ENCODE assay signal across 17 cellular contexts in genomic region chr3:173502983-173503568, GRCh38.
A peak's percentile ranks its signal among the peaks of the same experiment; 100 is the strongest.
DNase-seq lines count a peak whose midpoint lies in the region; ATAC-seq and TF ChIP-seq lines count a peak whose summit lies in the region.
"Had no signal": no experiment of that assay in that cellular context is flagged by ENCODE, and none has a peak within 500 bp of the region (broad histone marks: within the 10 kb centered on the region; RNA-seq: fewer than 3 reads in every experiment).

No MANE protein-coding gene starts in this region.

- no peaks in the 10 kb centered on the region for H3K27me3 Mint-ChIP-seq in CD8-positive, alpha-beta memory T cell
- H3K27me3 Mint-ChIP-seq: stimulated activated naive CD8-positive, alpha-beta T cell treated with anti-CD3 and anti-CD28 coated beads, Interleukin-15, Interleukin-2, amounts not matched to agents 100 ng/mL and 50 ng/mL, for 24 hours had no signal

- H4K20me1 ChIP-seq in fibroblast of lung (ENCODE audit: control insufficient read depth, extremely low read depth, insufficient read depth, low read length): no peaks in the 10 kb centered on the region

- H3K9ac ChIP-seq in fibroblast of lung (ENCODE audit: insufficient read depth, low read length): no peak overlapping the region
- H3K9ac ChIP-seq: KMS-11, neural progenitor cell had no signal

- H3K9me3 Mint-ChIP-seq in CD8-positive, alpha-beta memory T cell: peaks cover 0 to 12% (median 0%) of the 10 kb centered on the region in 5 donors
- H3K9me3 Mint-ChIP-seq: stimulated activated naive CD8-positive, alpha-beta T cell treated with anti-CD3 and anti-CD28 coated beads, Interleukin-15, Interleukin-2, amounts not matched to agents 100 ng/mL and 50 ng/mL, for 24 hours; T-helper 2 cell treated with Interferon-gamma antibody and Interleukin-4, amounts not matched to agents 5 μg/mL and 100 μg/mL, for 36 hours had no signal

- no peak for ATAC-seq in lower lobe of right lung

- no peaks in the 10 kb centered on the region for H3K36me3 Mint-ChIP-seq in CD8-positive, alpha-beta memory T cell
- H3K36me3 Mint-ChIP-seq: neural progenitor cell had no signal

- no peaks in the 10 kb centered on the region for H3K4me1 Mint-ChIP-seq in CD8-positive, alpha-beta memory T cell
- H3K4me1 Mint-ChIP-seq: neural progenitor cell had no signal

- H2AFZ ChIP-seq in fibroblast of lung (ENCODE audit: low read length): no peak overlapping the region
- H2AFZ ChIP-seq: neural progenitor cell had no signal

- no peaks in the 10 kb centered on the region for H3K4me1 ChIP-seq in fibroblast of lung (ENCODE audit: control insufficient read depth, extremely low read depth, insufficient read depth, low read length)
- no peaks in the 10 kb centered on the region for H3K4me1 ChIP-seq in CD8-positive, alpha-beta memory T cell (ENCODE audit: insufficient read depth, low read length)
- no peaks in the 10 kb centered on the region for H3K4me1 ChIP-seq in lower lobe of right lung
- H3K4me1 ChIP-seq: neural progenitor cell had no signal

- H3K9me3 ChIP-seq in fibroblast of lung (ENCODE audit: control insufficient read depth, insufficient read depth, low read depth, low read length) (no peaks in the 10 kb centered on the region), lower lobe of right lung (no peaks in the 10 kb centered on the region)
- H3K9me3 ChIP-seq in CD8-positive, alpha-beta memory T cell (ENCODE audit: low read length): no peaks in the 10 kb centered on the region

- POLR2A ChIA-PET in CD8-positive, alpha-beta memory T cell (lab: Charles Lee): no interaction called here

- H3K27me3 ChIP-seq in fibroblast of lung (ENCODE audit: control insufficient read depth, insufficient read depth, low read length): no peaks in the 10 kb centered on the region
- no peaks in the 10 kb centered on the region for H3K27me3 ChIP-seq in CD8-positive, alpha-beta memory T cell (ENCODE audit: insufficient read depth, low read length, poor library complexity, severe bottlenecking)
- no peaks in the 10 kb centered on the region for H3K27me3 ChIP-seq in lower lobe of right lung (ENCODE audit: low read depth)
- H3K27me3 ChIP-seq: neural progenitor cell had no signal

- CTCF ChIA-PET in CD8-positive, alpha-beta memory T cell (lab: Charles Lee): no interaction called here

- no peak for TF ChIP-seq CTCF in AG09309 (IDR thresholded peaks at IDR 0.05; ENCODE audit: control insufficient read depth, insufficient read depth, low read depth, low read length, missing control alignments)
- no peak for TF ChIP-seq CTCF in fibroblast of lung (conservative IDR thresholded peaks at IDR 0.05 in 1 of 2, IDR thresholded peaks at IDR 0.05 in 1 of 2; ENCODE audit: low read depth in 1 of 2, low read length in 2 of 2)
- no peak for TF ChIP-seq CTCF in lower lobe of right lung (IDR thresholded peaks at IDR 0.05)

- H3K4me3 ChIP-seq in AG09309 (ENCODE audit: control insufficient read depth, low read depth, low read length) (no peak overlapping the region), fibroblast of lung (replicated peaks in 1 of 4; ENCODE audit: control extremely low read depth in 1 of 4, insufficient read depth in 1 of 4, low read depth in 3 of 4, low read length in 4 of 4) (no peak overlapping the region), lower lobe of right lung (no peak overlapping the region)
- H3K4me3 ChIP-seq in CD8-positive, alpha-beta memory T cell (ENCODE audit: low read length): no peak overlapping the region
- H3K4me3 ChIP-seq: neural progenitor cell had no signal

- intact Hi-C loops in lower lobe of right lung (cut with DNase I): no loop called here

- H3K36me3 ChIP-seq in fibroblast of lung (ENCODE audit: control insufficient read depth, insufficient read depth, low read length): no peaks in the 10 kb centered on the region
- no peaks in the 10 kb centered on the region for H3K36me3 ChIP-seq in CD8-positive, alpha-beta memory T cell (ENCODE audit: insufficient read depth, low read length)
- H3K36me3 ChIP-seq in lower lobe of right lung: no peaks in the 10 kb centered on the region
- H3K36me3 ChIP-seq: neural progenitor cell had no signal

- no peak overlapping the region for H3K4me3 Mint-ChIP-seq in CD8-positive, alpha-beta memory T cell
- H3K4me3 Mint-ChIP-seq: neural progenitor cell; stimulated activated naive CD8-positive, alpha-beta T cell treated with anti-CD3 and anti-CD28 coated beads, Interleukin-15, Interleukin-2, amounts not matched to agents 100 ng/mL and 50 ng/mL, for 24 hours; T-helper 2 cell treated with Interferon-gamma antibody and Interleukin-4, amounts not matched to agents 5 μg/mL and 100 μg/mL, for 36 hours had no signal

- H3K27ac Mint-ChIP-seq in CD8-positive, alpha-beta memory T cell: no peak overlapping the region
- H3K27ac Mint-ChIP-seq: neural progenitor cell; stimulated activated naive CD8-positive, alpha-beta T cell treated with anti-CD3 and anti-CD28 coated beads, Interleukin-15, Interleukin-2, amounts not matched to agents 100 ng/mL and 50 ng/mL, for 24 hours; T-helper 2 cell treated with Interferon-gamma antibody and Interleukin-4, amounts not matched to agents 5 μg/mL and 100 μg/mL, for 36 hours had no signal

- no peak overlapping the region for H3K4me2 ChIP-seq in fibroblast of lung (ENCODE audit: extremely low read depth, insufficient read depth, low read length)
- H3K4me2 ChIP-seq: KMS-11, neural progenitor cell had no signal

- DNase-seq in AG09309 (ENCODE audit: low read depth): peak; percentile 37
- peak in 51 of 76 experiments; percentile 0 to 75 (median 32) for DNase-seq in HUDEP-2 (lab: John Stamatoyannopoulos, UW; ENCODE audit: unreplicated experiment in 76 of 76)
- peak; percentile 97 for DNase-seq in NCI-H69 (lab: John Stamatoyannopoulos, UW)
- DNase-seq in fibroblast of lung (ENCODE audit: low read depth in 2 of 2): peak; percentile 75 to 76
- no peak for DNase-seq in ureter (ENCODE audit: low spot score)
- DNase-seq in hippocampal formation (lab: John Stamatoyannopoulos, UW): no peak
- no peak for DNase-seq in CD8-positive, alpha-beta memory T cell
- DNase-seq in lower lobe of right lung: no peak
- DNase-seq: HCEC 1CT; islet precursor cell; stimulated activated CD4-positive, alpha-beta T cell treated with anti-CD3 and anti-CD28 coated beads, Interleukin-1b, Interleukin-23, amount 100 ng/mL, for 48 hours had no signal

- H3K27ac ChIP-seq in fibroblast of lung (ENCODE audit: insufficient read depth, low read length): no peak overlapping the region
- no peak overlapping the region for H3K27ac ChIP-seq in CD8-positive, alpha-beta memory T cell (ENCODE audit: low read depth, low read length)
- no peak overlapping the region for H3K27ac ChIP-seq in lower lobe of right lung
- H3K27ac ChIP-seq: C4-2B, epithelial cell of prostate, KMS-11, neural progenitor cell had no signal

- H3K79me2 ChIP-seq in fibroblast of lung (ENCODE audit: control insufficient read depth, insufficient read depth, low read length): no peaks in the 10 kb centered on the region

Comparison
In these comparisons a context has a peak if more than half of its experiments do, and no peak if none do; other contexts are left out.
1. DNase-seq: peak in AG09309 (single experiment), HUDEP-2 (51 of 76), NCI-H69 (single experiment) and fibroblast of lung (2 of 2); none in ureter (single experiment), hippocampal formation (0 of 2), CD8-positive, alpha-beta memory T cell (0 of 5) and lower lobe of right lung (single experiment).